8 cellular contexts compared by ENCODE assay signal in the genomic region with DNA sequence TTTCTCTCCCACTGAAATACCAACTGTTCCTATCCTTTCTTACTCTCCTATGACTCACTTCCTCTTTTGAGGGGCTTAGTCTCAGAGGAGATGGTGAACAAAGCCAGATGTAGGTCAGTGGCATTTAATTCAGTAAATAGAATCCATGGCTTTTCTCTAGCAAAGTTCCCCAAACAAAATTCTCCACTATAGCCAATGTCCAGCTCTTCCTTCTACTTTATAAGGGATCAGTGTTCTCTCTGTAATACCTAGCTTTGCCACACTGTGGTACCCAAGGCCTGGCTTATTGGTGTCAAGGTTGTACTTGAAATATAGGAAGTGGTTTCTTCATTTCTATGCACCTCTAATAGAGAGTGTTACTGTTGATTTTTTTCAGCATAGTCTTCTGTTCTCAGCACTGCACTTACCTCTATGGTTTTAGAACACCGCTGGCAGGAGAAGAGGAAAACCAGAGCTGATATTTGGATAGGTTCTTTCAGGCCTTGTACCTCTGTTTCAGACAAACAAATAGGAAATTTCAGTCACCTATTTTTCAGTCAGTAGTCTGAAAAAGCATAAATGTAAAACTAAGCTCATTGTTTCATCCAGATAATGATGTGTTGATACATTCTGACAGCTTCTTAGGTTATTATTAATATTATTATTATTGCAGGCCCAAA. TPM values are rescaled to one million over a fixed set of nuclear protein-coding genes. Genes with fewer than 3 reads are reported as not detected.
DNase-seq lines count a peak whose midpoint lies in the region; ATAC-seq, FAIRE-seq and TF ChIP-seq lines count a peak whose summit lies in the region.

No MANE protein-coding gene starts in this region.

- CTCF ChIA-PET in Panc1 (lab: Charles Lee) = interaction anchor here (0.5 to 1.6 kb wide), 14 partner anchors 37 to 1980 kb away, joined by 3 to 9 read pairs (median 3); a partner anchor contains a TSS

- TF ChIP-seq CTCF in Panc1 (IDR thresholded peaks at IDR 0.05) = peak; percentile 78
- TF ChIP-seq CTCF in fibroblast of villous mesenchyme (IDR thresholded peaks at IDR 0.05; ENCODE audit: insufficient read depth, low read depth, low read length) = peak; percentile 83
- TF ChIP-seq CTCF in osteoblast (IDR thresholded peaks at IDR 0.05; ENCODE audit: extremely low read depth, low read depth, low read length) = peak; percentile 82

- POLR2A ChIA-PET in Panc1 (lab: Charles Lee) = no interaction called here

- H4K20me1 ChIP-seq in osteoblast (ENCODE audit: insufficient read depth, low read length) = no peaks in the 10 kb centered on the region

- no peaks in the 10 kb centered on the region for H3K27me3 ChIP-seq in Panc1 (ENCODE audit: control insufficient read depth, insufficient read depth, low read length)
- H3K27me3 ChIP-seq in osteoblast (ENCODE audit: insufficient read depth, low read length) = no peaks in the 10 kb centered on the region

- H3K9me3 ChIP-seq in Panc1 (ENCODE audit: control insufficient read depth, insufficient read depth, low read depth, low read length) (no peaks in the 10 kb centered on the region), osteoblast (ENCODE audit: low read depth, low read length) (no peaks in the 10 kb centered on the region)

- in situ Hi-C loops in Panc1 (cut with HindIII; ENCODE audit: low pct_unique_long_range_greater_than_20kb, low sequenced_read_pairs) = no loop called here

- H3K36me3 Mint-ChIP-seq in activated T-helper 1 cell treated with anti-CD3 and anti-CD28 coated beads, Interleukin-12 subunit alpha, Interleukin-12 subunit beta, Interleukin-2, Interleukin-4 antibody, amounts not matched to agents 30 ng/mL and 10 ng/mL and 1 ng/mL, durations not matched to agents 14 hours and 24 hours and 36 hours (ENCODE audit: low read depth) = no peaks in the 10 kb centered on the region

- no peaks in the 10 kb centered on the region for H3K9me3 Mint-ChIP-seq in activated T-helper 1 cell treated with anti-CD3 and anti-CD28 coated beads, Interleukin-12 subunit alpha, Interleukin-12 subunit beta, Interleukin-2, Interleukin-4 antibody, amounts not matched to agents 30 ng/mL and 10 ng/mL and 1 ng/mL, durations not matched to agents 14 hours and 24 hours and 36 hours

- FAIRE-seq in urothelium cell line (lab: Jason Lieb, UNC) = peak; percentile 63

- peak; percentile 99 for ATAC-seq in GM21619 (IDR thresholded peaks at IDR 0.05; ENCODE audit: unreplicated experiment)
- ATAC-seq in Panc1 = peak; percentile 97

- DNase-seq in ELR (ENCODE audit: low read depth) = peak; percentile 89
- peak; percentile 11 for DNase-seq in HuH-7 (ENCODE audit: low spot score)
- DNase-seq in Panc1 (ENCODE audit: low read depth, low spot score) = peak; percentile 91
- DNase-seq in activated T-helper 1 cell treated with anti-CD3 and anti-CD28 coated beads, Interleukin-12 subunit alpha, Interleukin-12 subunit beta, Interleukin-2, Interleukin-4 antibody, amounts not matched to agents 30 ng/mL and 10 ng/mL and 1 ng/mL, durations not matched to agents 14 hours and 24 hours and 36 hours (ENCODE audit: low spot score) = peak; percentile 51
- peak; percentile 86 for DNase-seq in fibroblast of villous mesenchyme (ENCODE audit: low read depth)
- peak; percentile 61 for DNase-seq in osteoblast (ENCODE audit: insufficient read length, low spot score, missing footprints)
- DNase-seq in urothelium cell line (ENCODE audit: low spot score) = peak; percentile 58

- H3K4me1 Mint-ChIP-seq in activated T-helper 1 cell treated with anti-CD3 and anti-CD28 coated beads, Interleukin-12 subunit alpha, Interleukin-12 subunit beta, Interleukin-2, Interleukin-4 antibody, amounts not matched to agents 30 ng/mL and 10 ng/mL and 1 ng/mL, durations not matched to agents 14 hours and 24 hours and 36 hours (ENCODE audit: low read depth) = peaks cover 31% of the 10 kb centered on the region

- no peak overlapping the region for H3K4me3 Mint-ChIP-seq in activated T-helper 1 cell treated with anti-CD3 and anti-CD28 coated beads, Interleukin-12 subunit alpha, Interleukin-12 subunit beta, Interleukin-2, Interleukin-4 antibody, amounts not matched to agents 30 ng/mL and 10 ng/mL and 1 ng/mL, durations not matched to agents 14 hours and 24 hours and 36 hours

- H3K27me3 Mint-ChIP-seq in activated T-helper 1 cell treated with anti-CD3 and anti-CD28 coated beads, Interleukin-12 subunit alpha, Interleukin-12 subunit beta, Interleukin-2, Interleukin-4 antibody, amounts not matched to agents 30 ng/mL and 10 ng/mL and 1 ng/mL, durations not matched to agents 14 hours and 24 hours and 36 hours (ENCODE audit: insufficient read depth) = no peaks in the 10 kb centered on the region

- no peak overlapping the region for H3K4me3 ChIP-seq in Panc1 (ENCODE audit: low read depth in 2 of 2, low read length in 2 of 2)
- no peak overlapping the region for H3K4me3 ChIP-seq in fibroblast of villous mesenchyme (ENCODE audit: low read depth, low read length)
- no peak overlapping the region for H3K4me3 ChIP-seq in osteoblast (ENCODE audit: insufficient read depth, low read length)

- intact Hi-C loops in Panc1 (cut with micrococcal nuclease; ENCODE audit: unreplicated experiment) = loop anchor here (1.0 kb wide), 1 partner anchor 148 kb away; no protein-coding TSS in a partner anchor
- intact Hi-C loops in activated T-helper 1 cell treated with anti-CD3 and anti-CD28 coated beads, Interleukin-12 subunit alpha, Interleukin-12 subunit beta, Interleukin-2, Interleukin-4 antibody, amounts not matched to agents 30 ng/mL and 10 ng/mL and 1 ng/mL, durations not matched to agents 14 hours and 24 hours and 36 hours (cut with micrococcal nuclease) = loop anchor here (1.0 to 5.0 kb wide), 8 partner anchors 41 to 1269 kb away; a partner anchor contains a TSS

- H3K27ac ChIP-seq in Panc1 (ENCODE audit: low read length) (peak overlapping the region; percentile 52), osteoblast (ENCODE audit: low read depth, low read length) (no peak overlapping the region)

- no peak overlapping the region for H3K4me2 ChIP-seq in osteoblast (ENCODE audit: insufficient read depth, low read length)

- H3K79me2 ChIP-seq in osteoblast (ENCODE audit: insufficient read depth, low read length) = no peaks in the 10 kb centered on the region

- H3K27ac Mint-ChIP-seq in activated T-helper 1 cell treated with anti-CD3 and anti-CD28 coated beads, Interleukin-12 subunit alpha, Interleukin-12 subunit beta, Interleukin-2, Interleukin-4 antibody, amounts not matched to agents 30 ng/mL and 10 ng/mL and 1 ng/mL, durations not matched to agents 14 hours and 24 hours and 36 hours = no peak overlapping the region

- H3K36me3 ChIP-seq in Panc1 (ENCODE audit: control insufficient read depth, insufficient read depth, low read length) (no peaks in the 10 kb centered on the region), osteoblast (ENCODE audit: insufficient read depth, low read length) (no peaks in the 10 kb centered on the region)

- BruUV-seq in Panc1 (replicated peaks; lab: Mats Ljungman, UMichigan) = no TSS peak

- peaks cover 10% of the 10 kb centered on the region; the same call in 1 of the 2 replicates for H3K4me1 ChIP-seq in Panc1 (ENCODE audit: control insufficient read depth, insufficient read depth, low read length)
- H3K4me1 ChIP-seq in osteoblast (ENCODE audit: insufficient read depth, low read length) = peaks cover 10% of the 10 kb centered on the region

- H2AFZ ChIP-seq in osteoblast (ENCODE audit: low read length) = peak overlapping the region; percentile 53

RNA-seq across cellular contexts. Expression of a gene that starts 40.6 kb away (rescaled TPM):
- total RNA-seq in Panc1 (2021; ENCODE audit: unreplicated experiment) = 41.8 TPM
- 10.0 TPM for polyA plus RNA-seq in Panc1 (2012; ENCODE audit: insufficient read length)
- total RNA-seq in activated T-helper 1 cell treated with anti-CD3 and anti-CD28 coated beads, Interleukin-12 subunit alpha, Interleukin-12 subunit beta, Interleukin-2, Interleukin-4 antibody, amounts not matched to agents 30 ng/mL and 10 ng/mL and 1 ng/mL, durations not matched to agents 14 hours and 24 hours and 36 hours = 3.1 and 3.2 TPM in 2 replicates
- total RNA-seq in fibroblast of villous mesenchyme = 16.4 and 35.0 TPM in 2 replicates
- 2.7 and 2.9 TPM in 2 replicates for total RNA-seq in osteoblast

Comparison
In these comparisons a context has a peak if more than half of its experiments do, and no peak if none do; other contexts are left out.
1. DNase-seq: peak in every context shown above with its lines; median percentile 91 in Panc1; 89 in ELR; 86 in fibroblast of villous mesenchyme; 61 in osteoblast; 58 in urothelium cell line; 51 in activated T-helper 1 cell treated with anti-CD3 and anti-CD28 coated beads, Interleukin-12 subunit alpha, Interleukin-12 subunit beta, Interleukin-2, Interleukin-4 antibody, amounts not matched to agents 30 ng/mL and 10 ng/mL and 1 ng/mL, durations not matched to agents 14 hours and 24 hours and 36 hours; 11 in HuH-7.